1 cellular context compared by ENCODE assay signal in the genomic region with DNA sequence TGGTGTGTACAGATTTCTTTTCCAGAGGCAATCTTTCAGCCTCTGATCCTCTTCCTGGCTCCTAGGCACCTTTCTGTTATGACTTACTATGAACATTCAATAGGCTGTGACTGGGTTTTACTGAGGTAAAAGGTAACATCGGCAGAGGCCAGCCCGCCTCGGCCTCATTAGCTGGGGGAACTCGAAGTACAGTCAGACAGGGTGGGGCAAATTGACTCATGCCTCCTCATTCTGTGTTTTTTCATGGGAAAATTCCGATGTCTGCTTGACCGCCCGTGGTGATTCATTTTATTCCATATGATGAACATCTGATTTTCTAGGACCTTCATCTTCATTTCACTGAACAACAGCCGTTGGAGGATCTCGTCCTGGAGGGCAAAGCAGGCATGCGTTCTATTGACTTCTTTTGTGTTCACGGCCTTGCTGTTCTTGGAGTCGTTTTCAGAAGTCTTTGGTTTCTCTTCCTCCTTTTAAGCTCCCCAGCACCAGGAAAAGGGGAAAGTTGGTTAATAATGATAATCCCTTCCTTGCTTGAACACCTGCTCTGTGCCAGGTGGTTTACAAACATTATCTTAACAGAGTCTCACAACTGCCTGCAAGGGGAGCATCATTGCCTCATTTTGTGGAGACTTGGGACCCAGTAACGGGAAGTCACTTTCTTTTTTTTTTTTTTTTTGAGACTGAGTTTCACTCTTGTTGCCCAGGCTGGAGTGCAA.
TF ChIP-seq lines count a peak whose summit lies in the region.

No MANE protein-coding gene starts in this region.

TF ChIP-seq in IMR-90, 13 proteins besides CTCF, POLR2A, EP300 and RAD21:
- TF ChIP-seq MAFK (IDR thresholded peaks at IDR 0.05; ENCODE audit: low read depth, low read length) (no peak), RCOR1 (IDR thresholded peaks at IDR 0.05; ENCODE audit: insufficient replicate concordance, low read length) (no peak), NFE2L2 (IDR thresholded peaks at IDR 0.05; ENCODE audit: low read depth, low read length) (no peak), CEBPB (IDR thresholded peaks at IDR 0.05; ENCODE audit: low read depth, low read length) (no peak), FOS (IDR thresholded peaks at IDR 0.05; ENCODE audit: low read depth, low read length) (no peak), MAZ (IDR thresholded peaks at IDR 0.05; ENCODE audit: borderline replicate concordance, low read depth, low read length) (no peak), CHD1 (IDR thresholded peaks at IDR 0.05; ENCODE audit: low read depth, low read length) (no peak), BHLHE40 (IDR thresholded peaks at IDR 0.05; ENCODE audit: low read depth, low read length) (no peak), RFX5 (IDR thresholded peaks at IDR 0.05; ENCODE audit: low read depth, low read length) (no peak), MXI1 (IDR thresholded peaks at IDR 0.05; ENCODE audit: borderline replicate concordance, low read depth, low read length) (no peak), SMC3 (IDR thresholded peaks at IDR 0.05; ENCODE audit: low read depth, low read length) (no peak)
- TF ChIP-seq, protein P1, sequence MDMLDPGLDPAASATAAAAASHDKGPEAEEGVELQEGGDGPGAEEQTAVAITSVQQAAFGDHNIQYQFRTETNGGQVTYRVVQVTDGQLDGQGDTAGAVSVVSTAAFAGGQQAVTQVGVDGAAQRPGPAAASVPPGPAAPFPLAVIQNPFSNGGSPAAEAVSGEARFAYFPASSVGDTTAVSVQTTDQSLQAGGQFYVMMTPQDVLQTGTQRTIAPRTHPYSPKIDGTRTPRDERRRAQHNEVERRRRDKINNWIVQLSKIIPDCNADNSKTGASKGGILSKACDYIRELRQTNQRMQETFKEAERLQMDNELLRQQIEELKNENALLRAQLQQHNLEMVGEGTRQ (IDR thresholded peaks at IDR 0.05; ENCODE audit: low read depth, low read length): no peak
- TF ChIP-seq, protein P2, sequence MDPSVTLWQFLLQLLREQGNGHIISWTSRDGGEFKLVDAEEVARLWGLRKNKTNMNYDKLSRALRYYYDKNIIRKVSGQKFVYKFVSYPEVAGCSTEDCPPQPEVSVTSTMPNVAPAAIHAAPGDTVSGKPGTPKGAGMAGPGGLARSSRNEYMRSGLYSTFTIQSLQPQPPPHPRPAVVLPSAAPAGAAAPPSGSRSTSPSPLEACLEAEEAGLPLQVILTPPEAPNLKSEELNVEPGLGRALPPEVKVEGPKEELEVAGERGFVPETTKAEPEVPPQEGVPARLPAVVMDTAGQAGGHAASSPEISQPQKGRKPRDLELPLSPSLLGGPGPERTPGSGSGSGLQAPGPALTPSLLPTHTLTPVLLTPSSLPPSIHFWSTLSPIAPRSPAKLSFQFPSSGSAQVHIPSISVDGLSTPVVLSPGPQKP (IDR thresholded peaks at IDR 0.05; ENCODE audit: borderline replicate concordance, low read depth, low read length): no peak
